21 cellular contexts compared by ENCODE assay signal in genomic region chr6:34592208-34592952, GRCh38. TPM values are rescaled to one million over a fixed set of nuclear protein-coding genes. Genes with fewer than 3 reads are reported as not detected.
A peak's percentile ranks its signal among the peaks of the same experiment; 100 is the strongest.
DNase-seq lines count a peak whose midpoint lies in the region; ATAC-seq and TF ChIP-seq lines count a peak whose summit lies in the region.
"Had no signal": no experiment of that assay in that cellular context is flagged by ENCODE, and none has a peak within 500 bp of the region (broad histone marks: within the 10 kb centered on the region; RNA-seq: fewer than 3 reads in every experiment).

No MANE protein-coding gene starts in this region.

- no peak overlapping the region for H3K4me3 Mint-ChIP-seq in activated T-cell treated with anti-CD3 and anti-CD28 coated beads, Interleukin-2, amount 50 U/mL, for 24 hours
- H3K4me3 Mint-ChIP-seq in stimulated activated naive B cell treated with anti-CD40 and anti-IgM and Interleukin-4, amounts not matched to agents 10 μg/mL and 1 μg/mL and 100 μg/mL, for 72 hours, result no peak overlapping the region
- H3K4me3 Mint-ChIP-seq: mesothelial cell of epicardium, type B pancreatic cell had no signal

- TF ChIP-seq CTCF in vagina (IDR thresholded peaks at IDR 0.05), result no peak

- peak; percentile 88 to 93 for ATAC-seq in stimulated activated naive B cell treated with anti-CD40 and anti-IgM and Interleukin-4, amounts not matched to agents 10 μg/mL and 1 μg/mL and 100 μg/mL, for 72 hours (replicated peaks)
- no peak for ATAC-seq in HG03354 (IDR thresholded peaks at IDR 0.05; ENCODE audit: poor library complexity, severe bottlenecking, unreplicated experiment)
- ATAC-seq: activated CD4-positive, CD25-positive, alpha-beta regulatory T cell treated with anti-CD3 and anti-CD28 coated beads, Interleukin-2, amount 50 U/mL, for 24 hours; esophagus mucosa; gastroesophageal sphincter; left lobe of liver; Panc1 had no signal

- peaks cover 36% of the 10 kb centered on the region for H3K36me3 Mint-ChIP-seq in activated T-cell treated with anti-CD3 and anti-CD28 coated beads, Interleukin-2, amount 50 U/mL, for 24 hours (ENCODE audit: low read depth)
- peaks cover 32 to 39% of the 10 kb centered on the region in 2 donors for H3K36me3 Mint-ChIP-seq in stimulated activated naive B cell treated with anti-CD40 and anti-IgM and Interleukin-4, amounts not matched to agents 10 μg/mL and 1 μg/mL and 100 μg/mL, for 72 hours
- H3K36me3 Mint-ChIP-seq: type B pancreatic cell had no signal

- no peaks in the 10 kb centered on the region for H3K27me3 ChIP-seq in vagina
- H3K27me3 ChIP-seq: gastroesophageal sphincter had no signal

- peaks cover 29% of the 10 kb centered on the region for H3K4me1 ChIP-seq in vagina

- no peaks in the 10 kb centered on the region for H3K9me3 ChIP-seq in vagina
- H3K9me3 ChIP-seq: gastroesophageal sphincter had no signal

- no peaks in the 10 kb centered on the region for H3K9me3 Mint-ChIP-seq in activated T-cell treated with anti-CD3 and anti-CD28 coated beads, Interleukin-2, amount 50 U/mL, for 24 hours
- no peaks in the 10 kb centered on the region for H3K9me3 Mint-ChIP-seq in stimulated activated naive B cell treated with anti-CD40 and anti-IgM and Interleukin-4, amounts not matched to agents 10 μg/mL and 1 μg/mL and 100 μg/mL, for 72 hours
- H3K9me3 Mint-ChIP-seq: mesothelial cell of epicardium, type B pancreatic cell had no signal

- DNase-seq in activated T-cell treated with anti-CD3 and anti-CD28 coated beads, Interleukin-2, amount 50 U/mL, for 24 hours, result no peak
- DNase-seq in activated T-cell treated with anti-CD3 and anti-CD28 coated beads for 4 hours (no peak), NCI-H2171 (lab: John Stamatoyannopoulos, UW) (peak; percentile 42), cerebellar cortex (ENCODE audit: low spot score) (peak; percentile 89), 8988T (no peak), vagina (ENCODE audit: extremely low spot score in 2 of 2) (no peak)
- DNase-seq in stimulated activated naive B cell treated with anti-CD40 and anti-IgM and Interleukin-4, amounts not matched to agents 10 μg/mL and 1 μg/mL and 100 μg/mL, for 72 hours, result no peak
- DNase-seq: Kasumi-1; NCI-H1105; NCI-H774; retina; stimulated activated naive CD4-positive, alpha-beta T cell treated with Interleukin-2 at 50 U/mL for 16 hours had no signal

- peak overlapping the region; percentile 22 for H3K27ac Mint-ChIP-seq in activated T-cell treated with anti-CD3 and anti-CD28 coated beads, Interleukin-2, amount 50 U/mL, for 24 hours
- peak overlapping the region; percentile 67 for H3K27ac Mint-ChIP-seq in stimulated activated naive B cell treated with anti-CD40 and anti-IgM and Interleukin-4, amounts not matched to agents 10 μg/mL and 1 μg/mL and 100 μg/mL, for 72 hours
- H3K27ac Mint-ChIP-seq: mesothelial cell of epicardium, type B pancreatic cell had no signal

- H3K27ac ChIP-seq in vagina, result no peak overlapping the region
- H3K27ac ChIP-seq: gastroesophageal sphincter, SK-N-MC had no signal

- H3K4me1 Mint-ChIP-seq in activated T-cell treated with anti-CD3 and anti-CD28 coated beads, Interleukin-2, amount 50 U/mL, for 24 hours (ENCODE audit: low read depth), result peaks cover 21% of the 10 kb centered on the region
- peaks cover 21 to 55% of the 10 kb centered on the region in 2 donors for H3K4me1 Mint-ChIP-seq in stimulated activated naive B cell treated with anti-CD40 and anti-IgM and Interleukin-4, amounts not matched to agents 10 μg/mL and 1 μg/mL and 100 μg/mL, for 72 hours

- no peak overlapping the region for H3K4me3 ChIP-seq in vagina
- H3K4me3 ChIP-seq: gastroesophageal sphincter, SK-N-MC had no signal

- intact Hi-C loops in vagina (cut with DNase I), result no loop called here

- H3K36me3 ChIP-seq in vagina, result peaks cover 0 to 17% of the 10 kb centered on the region in 2 donors

- no peaks in the 10 kb centered on the region for H3K27me3 Mint-ChIP-seq in activated T-cell treated with anti-CD3 and anti-CD28 coated beads, Interleukin-2, amount 50 U/mL, for 24 hours
- H3K27me3 Mint-ChIP-seq in stimulated activated naive B cell treated with anti-CD40 and anti-IgM and Interleukin-4, amounts not matched to agents 10 μg/mL and 1 μg/mL and 100 μg/mL, for 72 hours, result no peaks in the 10 kb centered on the region
- H3K27me3 Mint-ChIP-seq: type B pancreatic cell had no signal

- no peak for TF ChIP-seq POLR2A in vagina (IDR thresholded peaks at IDR 0.05)

RNA-seq across cellular contexts. Expression of gene SPDEF, which starts 36.3 kb away (rescaled TPM):
- not detected for total RNA-seq in vagina

Comparison
In these comparisons a context has a peak if more than half of its experiments do, and no peak if none do; other contexts are left out.
1. DNase-seq: peak in NCI-H2171 (single experiment) and cerebellar cortex (single experiment); none in activated T-cell treated with anti-CD3 and anti-CD28 coated beads, Interleukin-2, amount 50 U/mL, for 24 hours (single experiment), activated T-cell treated with anti-CD3 and anti-CD28 coated beads for 4 hours (single experiment), stimulated activated naive B cell treated with anti-CD40 and anti-IgM and Interleukin-4, amounts not matched to agents 10 μg/mL and 1 μg/mL and 100 μg/mL, for 72 hours (single experiment), 8988T (single experiment) and vagina (0 of 2).